In genomic region chr17:40322417-40323315, GRCh38 we compare ENCODE assay signal across 8 cellular contexts. TPM values are rescaled to one million over a fixed set of nuclear protein-coding genes. Genes with fewer than 3 reads are reported as not detected.
A peak's percentile ranks its signal among the peaks of the same experiment; 100 is the strongest.
DNase-seq lines count a peak whose midpoint lies in the region; ATAC-seq, FAIRE-seq and TF ChIP-seq lines count a peak whose summit lies in the region.

No MANE protein-coding gene starts in this region.

- H3K27ac ChIP-seq in neutrophil (peak overlapping the region; percentile 98), substantia nigra (ENCODE audit: low read depth, low read length, poor library complexity, severe bottlenecking) (peak overlapping the region; percentile 42)

- H3K4me1 ChIP-seq in neutrophil (ENCODE audit: control insufficient read depth in 1 of 2, insufficient read depth in 1 of 2, low read depth in 1 of 2, low read length in 1 of 2): peaks cover 81 to 92% of the 10 kb centered on the region in 2 experiments

- TF ChIP-seq CTCF in neutrophil (IDR thresholded peaks at IDR 0.05): peak; percentile 40

- peak overlapping the region; percentile 88 to 99 for H3K4me3 ChIP-seq in neutrophil (ENCODE audit: low read depth in 1 of 2, low read length in 1 of 2)

- peak; percentile 98 for FAIRE-seq in GM12891 (lab: Jason Lieb, UNC)

- no peaks in the 10 kb centered on the region for H3K9me3 Mint-ChIP-seq in activated T-cell treated with anti-CD3 and anti-CD28 coated beads, Interleukin-2, amount 50 U/mL, for 24 hours

- H3K4me1 Mint-ChIP-seq in activated T-cell treated with anti-CD3 and anti-CD28 coated beads, Interleukin-2, amount 50 U/mL, for 24 hours (ENCODE audit: low read depth): peaks cover 89% of the 10 kb centered on the region

- H3K27me3 Mint-ChIP-seq in activated T-cell treated with anti-CD3 and anti-CD28 coated beads, Interleukin-2, amount 50 U/mL, for 24 hours: no peaks in the 10 kb centered on the region

- peaks cover 4% of the 10 kb centered on the region for H3K36me3 ChIP-seq in neutrophil

- ATAC-seq in HG02759 (IDR thresholded peaks at IDR 0.05; ENCODE audit: unreplicated experiment): peak; percentile 35

- peak overlapping the region; percentile 100 for H3K27ac Mint-ChIP-seq in activated T-cell treated with anti-CD3 and anti-CD28 coated beads, Interleukin-2, amount 50 U/mL, for 24 hours

- H3K27me3 ChIP-seq in neutrophil: no peaks in the 10 kb centered on the region

- H3K9me3 ChIP-seq in neutrophil: no peaks in the 10 kb centered on the region

- H3K4me3 Mint-ChIP-seq in activated T-cell treated with anti-CD3 and anti-CD28 coated beads, Interleukin-2, amount 50 U/mL, for 24 hours: peak overlapping the region; percentile 94

- TF ChIP-seq POLR2A in GM12891 (IDR thresholded peaks at IDR 0.05; ENCODE audit: low read depth, low read length): peak; percentile 83

- peak; percentile 76 for DNase-seq in GM12891 (ENCODE audit: insufficient read length, low spot score)
- peak; percentile 96 for DNase-seq in OCI-M1 (lab: John Stamatoyannopoulos, UW)
- DNase-seq in activated T-cell treated with anti-CD3 and anti-CD28 coated beads, Interleukin-2, amount 50 U/mL, for 24 hours: peak; percentile 87
- peak; percentile 81 for DNase-seq in fibroblast of gingiva (ENCODE audit: low read depth)
- DNase-seq in substantia nigra (lab: John Stamatoyannopoulos, UW): peak in 28 of 49 donors; percentile 20 to 70 (median 45)
- no peak for DNase-seq in dedifferentiated amniotic fluid mesenchymal stem cell (ENCODE audit: extremely low spot score)

- peaks cover 26% of the 10 kb centered on the region for H3K36me3 Mint-ChIP-seq in activated T-cell treated with anti-CD3 and anti-CD28 coated beads, Interleukin-2, amount 50 U/mL, for 24 hours (ENCODE audit: low read depth)

TF ChIP-seq in GM12891, 5 proteins besides CTCF, POLR2A, EP300 and RAD21:
- TF ChIP-seq POLR2AphosphoS5 (IDR thresholded peaks at IDR 0.05; ENCODE audit: low read depth, low read length) (peak; percentile 85), POU2F2 (IDR thresholded peaks at IDR 0.05; ENCODE audit: low read depth, low read length) (peak; percentile 32; the same call in 1 of the 2 replicates), SPI1 (IDR thresholded peaks at IDR 0.05; ENCODE audit: low read depth, low read length) (peak; percentile 87), TAF1 (IDR thresholded peaks at IDR 0.05; ENCODE audit: low read depth, low read length) (peak; percentile 56; the same call in 1 of the 2 replicates), PAX5 (IDR thresholded peaks at IDR 0.05; ENCODE audit: insufficient read depth, low read length, severe bottlenecking) (no peak)

RNA-seq across cellular contexts. Expression of gene RARA, which starts 13.7 kb away (rescaled TPM):
- polyA plus RNA-seq in GM12891 (2012; ENCODE audit: low read depth, missing spikeins): 24.8 TPM

RNA-seq across cellular contexts. Expression of gene CDC6, which starts 35.0 kb away (rescaled TPM):
- 21.1 TPM for polyA plus RNA-seq in GM12891 (2012; ENCODE audit: low read depth, missing spikeins)

RNA-seq across cellular contexts. Expression of gene GJD3, which starts 41.9 kb away (rescaled TPM):
- 0.21 TPM for polyA plus RNA-seq in GM12891 (2012; ENCODE audit: low read depth, missing spikeins)
